13 cellular contexts compared by ENCODE assay signal in genomic region chr3:147449669-147450068, GRCh38. TPM values are rescaled to one million over a fixed set of nuclear protein-coding genes. Genes with fewer than 3 reads are reported as not detected.
DNase-seq lines count a peak whose midpoint lies in the region; ATAC-seq and TF ChIP-seq lines count a peak whose summit lies in the region.
"Had no signal": no experiment of that assay in that cellular context is flagged by ENCODE, and none has a peak within 500 bp of the region (broad histone marks: within the 10 kb centered on the region; RNA-seq: fewer than 3 reads in every experiment).

No MANE protein-coding gene starts in this region.

- peaks cover 15 to 16% of the 10 kb centered on the region in 2 experiments for H3K4me1 Mint-ChIP-seq in H9
- H3K4me1 Mint-ChIP-seq: CD4-positive, alpha-beta memory T cell had no signal

- 0 out of 2 replicates have a peak, but pooled peaks cover 3% of the 10 kb centered on the region for H3K4me1 ChIP-seq in H9 (ENCODE audit: insufficient read depth, low read length)
- peaks cover 12% of the 10 kb centered on the region; the same call in 1 of the 2 replicates for H3K4me1 ChIP-seq in iPS-20b (ENCODE audit: insufficient read depth, low read length)
- H3K4me1 ChIP-seq: BE2C, Caco-2 had no signal

- H3K27ac ChIP-seq in H9 (ENCODE audit: insufficient read length, low read depth, low read length) = no peak overlapping the region
- H3K27ac ChIP-seq in iPS-20b (ENCODE audit: low read length) = no peak overlapping the region
- H3K27ac ChIP-seq: C4-2B had no signal

- no CpG with 5 or more reads among the region's 3 CpGs for WGBS in H9 (ENCODE audit: extremely low coverage, insufficient read length, low lambda C conversion rate)

- H3K9me3 ChIP-seq in H9 (ENCODE audit: control insufficient read depth, low read depth, low read length) (no peaks in the 10 kb centered on the region), iPS-20b (ENCODE audit: insufficient read depth, low read depth, low read length) (no peaks in the 10 kb centered on the region)
- H3K9me3 ChIP-seq: BE2C, Caco-2 had no signal

- H3K14ac ChIP-seq in H9 (ENCODE audit: insufficient read depth, low read length) = no peak overlapping the region

- no peak overlapping the region for H2BK5ac ChIP-seq in H9 (ENCODE audit: insufficient read length, low read length)

- H2AFZ ChIP-seq in H9 (ENCODE audit: low read length) = no peak overlapping the region

- H3K36me3 ChIP-seq in iPS-20b (ENCODE audit: insufficient read depth, low read depth, low read length) = no peaks in the 10 kb centered on the region
- H3K36me3 ChIP-seq: BE2C had no signal

- H3K27ac Mint-ChIP-seq in H9 = no peak overlapping the region
- H3K27ac Mint-ChIP-seq: CD4-positive, alpha-beta memory T cell had no signal

- no peak for TF ChIP-seq CTCF in H9 (conservative IDR thresholded peaks at IDR 0.05)

- H3K9ac ChIP-seq in H9 (ENCODE audit: extremely low read depth, insufficient read length, low read length) (no peak overlapping the region), iPS-20b (ENCODE audit: low read depth, low read length) (no peak overlapping the region)

- no peak overlapping the region for H2BK20ac ChIP-seq in H9 (ENCODE audit: low read depth, low read length, poor library complexity, severe bottlenecking)

- no peaks in the 10 kb centered on the region for H3K79me2 ChIP-seq in H9 (ENCODE audit: insufficient read depth, low read length)

- H3K36me3 Mint-ChIP-seq in H9 (ENCODE audit: insufficient read depth in 1 of 3, low read depth in 3 of 3) = 0 out of 7 replicates have a peak, but pooled peaks cover 0 to 3% (median 0%) of the 10 kb centered on the region in 3 experiments
- H3K36me3 Mint-ChIP-seq: CD4-positive, alpha-beta memory T cell had no signal

- no peak overlapping the region for H4K5ac ChIP-seq in H9 (ENCODE audit: insufficient read length, low read depth, low read length)

- no peak overlapping the region for H4K91ac ChIP-seq in H9 (ENCODE audit: insufficient read length, low read depth, low read length)

- no peaks in the 10 kb centered on the region for H3K23me2 ChIP-seq in H9 (ENCODE audit: insufficient read length, low read depth, low read length, poor library complexity, severe bottlenecking)

- H3K27me3 ChIP-seq in H9 (ENCODE audit: insufficient read depth, low read length) (no peaks in the 10 kb centered on the region), iPS-20b (ENCODE audit: insufficient read depth, low read length) (no peaks in the 10 kb centered on the region)
- H3K27me3 ChIP-seq: BE2C had no signal

- DNase-seq in COR-L47 (lab: John Stamatoyannopoulos, UW) (peak; percentile 22), H9 (no peak), NCI-H69 (lab: John Stamatoyannopoulos, UW) (peak; percentile 3), retina (no peak)
- DNase-seq: BE2C; Caco-2; CD4-positive, alpha-beta memory T cell; GF-D8 had no signal

- H3K4ac ChIP-seq in H9 (ENCODE audit: low read depth, low read length) = no peak overlapping the region

- no peak overlapping the region for H3K4me3 Mint-ChIP-seq in H9
- H3K4me3 Mint-ChIP-seq: CD4-positive, alpha-beta memory T cell had no signal

- H3K27me3 Mint-ChIP-seq in H9 (ENCODE audit: low read depth) = no peaks in the 10 kb centered on the region
- H3K27me3 Mint-ChIP-seq: CD4-positive, alpha-beta memory T cell had no signal

- no peaks in the 10 kb centered on the region for H3K79me1 ChIP-seq in H9 (ENCODE audit: insufficient read depth, low read depth, low read length, poor library complexity, severe bottlenecking)

- ATAC-seq in HG03520 (IDR thresholded peaks at IDR 0.05; ENCODE audit: unreplicated experiment) (no peak), HG02840 (IDR thresholded peaks at IDR 0.05; ENCODE audit: low FRiP score, unreplicated experiment) (no peak)

- H3K4me2 ChIP-seq in H9 (ENCODE audit: insufficient read depth, insufficient read length, low read length) = peak overlapping the region; percentile 36

- H4K20me1 ChIP-seq in H9 (ENCODE audit: control insufficient read depth, insufficient read depth, insufficient read length) = no peaks in the 10 kb centered on the region

- peak overlapping the region; percentile 45 for H3K4me3 ChIP-seq in iPS-20b (ENCODE audit: low read length)

- 0 out of 5 replicates have a peak, but pooled peaks cover 0 to 2% of the 10 kb centered on the region in 2 experiments for H3K9me3 Mint-ChIP-seq in H9

- no peak overlapping the region for H3K18ac ChIP-seq in H9 (ENCODE audit: insufficient read length, low read depth, low read length)

- no peak overlapping the region for H2BK15ac ChIP-seq in H9 (ENCODE audit: low read depth, low read length)

- no peak overlapping the region for H2BK120ac ChIP-seq in H9 (ENCODE audit: low read depth, low read length, poor library complexity, severe bottlenecking)

- no peak overlapping the region for H4K8ac ChIP-seq in H9 (replicated peaks; ENCODE audit: insufficient read length, low read depth, low read length)

- H3T11ph ChIP-seq in H9 (ENCODE audit: low read length) = no peak overlapping the region

- H3K23ac ChIP-seq in H9 (ENCODE audit: insufficient read length, low read depth, low read length) = no peak overlapping the region

- no peak overlapping the region for H2BK12ac ChIP-seq in H9 (ENCODE audit: insufficient read length, low read depth, low read length)

- H2AK5ac ChIP-seq in H9 (ENCODE audit: insufficient read length, low read length) = no peak overlapping the region

- no peak overlapping the region for H3K56ac ChIP-seq in H9 (ENCODE audit: insufficient read length, low read depth, low read length)

RNA-seq across cellular contexts. Expression of gene ZIC1, which starts 40.5 kb away (rescaled TPM):
- total RNA-seq in H9 (2021) = not detected in 2 replicates
- total RNA-seq: Caco-2; CD4-positive, alpha-beta memory T cell; HT1080 had no signal

RNA-seq across cellular contexts. Expression of gene ZIC4, which starts 43.3 kb away (rescaled TPM):
- total RNA-seq in H9 (2021) = not detected in 2 replicates
- total RNA-seq: Caco-2; CD4-positive, alpha-beta memory T cell; HT1080 had no signal

Comparison
In these comparisons a context has a peak if more than half of its experiments do, and no peak if none do; other contexts are left out.
1. DNase-seq: peak in COR-L47 (single experiment) and NCI-H69 (single experiment); none in H9 (single experiment) and retina (single experiment).